Comparison of ENCODE assay signal across 9 cellular contexts in genomic region chr12:81077329-81077685, GRCh38. TPM values are rescaled to one million over a fixed set of nuclear protein-coding genes. Genes with fewer than 3 reads are reported as not detected.
DNase-seq lines count a peak whose midpoint lies in the region; ATAC-seq, FAIRE-seq and TF ChIP-seq lines count a peak whose summit lies in the region.
"Had no signal": no experiment of that assay in that cellular context is flagged by ENCODE, and none has a peak within 500 bp of the region (broad histone marks: within the 10 kb centered on the region; RNA-seq: fewer than 3 reads in every experiment).

No MANE protein-coding gene starts in this region.

- no peak for DNase-seq in A549 (ENCODE audit: low read depth in 1 of 2, low spot score in 1 of 2)
- peak; percentile 50 for DNase-seq in NCI-H69 (lab: John Stamatoyannopoulos, UW)
- no peak for DNase-seq in fibroblast of villous mesenchyme (ENCODE audit: low read depth)
- DNase-seq in GM19239 (ENCODE audit: insufficient read length, low spot score) = no peak
- no peak for DNase-seq in stimulated activated CD4-positive, alpha-beta T cell treated with anti-CD3 and anti-CD28 coated beads, Interleukin-4, amount 100 ng/mL, for 1 hour
- no peak for DNase-seq in amniotic stem cell (lab: John Stamatoyannopoulos, UW)
- DNase-seq: activated B cell treated with CpG ODN at 0.5 μM for 24 hours had no signal

- ATAC-seq in A549 (no peak), HG02610 (IDR thresholded peaks at IDR 0.05; ENCODE audit: unreplicated experiment) (no peak)

- TF ChIP-seq RAD21 in A549 (conservative IDR thresholded peaks at IDR 0.05 in 1 of 2, IDR thresholded peaks at IDR 0.05 in 1 of 2) = no peak

- H3K27me3 ChIP-seq in muscle layer of duodenum (ENCODE audit: low read depth, low read length) = no peaks in the 10 kb centered on the region

- TF ChIP-seq EP300 in A549 (IDR thresholded peaks at IDR 0.05) = no peak

- peak overlapping the region; percentile 63 for H3K4me2 ChIP-seq in A549

- WGBS in A549 (ENCODE audit: missing lambda C conversion rate) = 34% methylated on average over 6 of the region's 6 CpGs

- CTCF ChIA-PET in A549 (lab: Yijun Ruan, JAX) = interaction anchor here (0.7 kb wide), 1 partner anchor 9 kb away, joined by 3 read pairs; no protein-coding TSS in a partner anchor

- FAIRE-seq in A549 (lab: Jason Lieb, UNC) (no peak), GM19239 (lab: Jason Lieb, UNC) (no peak)

- H3K36me3 ChIP-seq in muscle layer of duodenum (ENCODE audit: control insufficient read depth in 1 of 2, insufficient read depth in 2 of 2, low read length in 2 of 2) = no peaks in the 10 kb centered on the region

- POLR2A ChIA-PET in A549 (lab: Yijun Ruan, JAX) = no interaction called here

- H3K27ac ChIP-seq in A549 (no peak overlapping the region), muscle layer of duodenum (ENCODE audit: low read length) (no peak overlapping the region)

- no peak for TF ChIP-seq CTCF in A549 (IDR thresholded peaks at IDR 0.05)
- no peak for TF ChIP-seq CTCF in fibroblast of villous mesenchyme (IDR thresholded peaks at IDR 0.05; ENCODE audit: insufficient read depth, low read depth, low read length)

- H3K4me3 ChIP-seq in A549 = peak overlapping the region; percentile 27; the same call in 2 of the 3 replicates
- peak overlapping the region; percentile 57 for H3K4me3 ChIP-seq in fibroblast of villous mesenchyme (ENCODE audit: low read depth, low read length)
- peak overlapping the region; percentile 67 to 76 for H3K4me3 ChIP-seq in muscle layer of duodenum (ENCODE audit: low read depth in 1 of 2, low read length in 2 of 2)

- H3K9me3 ChIP-seq in A549 (no peaks in the 10 kb centered on the region), muscle layer of duodenum (ENCODE audit: control insufficient read depth in 1 of 2, low read length in 2 of 2) (no peaks in the 10 kb centered on the region)

- H3K4me1 ChIP-seq in A549 (no peaks in the 10 kb centered on the region), muscle layer of duodenum (ENCODE audit: control insufficient read depth in 1 of 2, insufficient read depth in 2 of 2, low read length in 2 of 2) (no peaks in the 10 kb centered on the region)

- no peak for TF ChIP-seq POLR2A in A549 (IDR thresholded peaks at IDR 0.05; ENCODE audit: low read length)

TF ChIP-seq in A549, 52 proteins besides CTCF, POLR2A, EP300 and RAD21:
- TF ChIP-seq ZSCAN20 (CRISPR knock-in tag; IDR thresholded peaks at IDR 0.05) = no peak
- TF ChIP-seq ATOH8 (CRISPR knock-in tag; IDR thresholded peaks at IDR 0.05; ENCODE audit: low read depth) = no peak
- TF ChIP-seq NR3C1 (IDR thresholded peaks at IDR 0.05) = no peak
- TF ChIP-seq CHD4 (IDR thresholded peaks at IDR 0.05; ENCODE audit: borderline replicate concordance) = no peak
- no peak for TF ChIP-seq TFCP2L1 (CRISPR knock-in tag; IDR thresholded peaks at IDR 0.05)
- no peak for TF ChIP-seq HOXA7 (CRISPR knock-in tag; IDR thresholded peaks at IDR 0.05)

RNA-seq across cellular contexts. Expression of gene ACSS3, which starts 0.6 kb away (rescaled TPM):
- polyA plus RNA-seq in A549 (2011; rRNA removed) (0.32 and 0.34 TPM in 2 replicates), A549 (2017; fragmentation: RNase III; extraction: RNeasy Plus Mini Kit Qiagen cat#74134 plus additional on column Dnase treatment) (0.04 to 0.13 TPM (median 0.06 TPM) in 3 replicates)
- polyA plus RNA-seq in A549 (2012; cell fraction: cytosol; rRNA removed) = 0.04 and 0.13 TPM in 2 replicates
- polyA plus RNA-seq in A549 (2012; cell fraction: nucleus; rRNA removed) = 0.05 TPM in 1 of 2 replicates, not detected in the other
- 0.12 and 0.83 TPM in 2 replicates for polyA minus RNA-seq in A549 (2011; rRNA and poly(A)+ RNA removed)
- total RNA-seq in fibroblast of villous mesenchyme = 20.3 and 26.8 TPM in 2 replicates
- total RNA-seq: activated B cell treated with CpG ODN at 0.5 μM for 24 hours had no signal
